13 cellular contexts compared by ENCODE assay signal in genomic region chr4:37415845-37416369, GRCh38.
DNase-seq lines count a peak whose midpoint lies in the region; ATAC-seq and TF ChIP-seq lines count a peak whose summit lies in the region.
"Had no signal": no experiment of that assay in that cellular context is flagged by ENCODE, and none has a peak within 500 bp of the region (broad histone marks: within the 10 kb centered on the region; RNA-seq: fewer than 3 reads in every experiment).

No MANE protein-coding gene starts in this region.

- ATAC-seq in WTC11 (peak; percentile 76), left ventricle myocardium superior (no peak)
- ATAC-seq: HCT116 had no signal

- no peak overlapping the region for H3K4me3 ChIP-seq in H7 (ENCODE audit: insufficient read depth, low read depth, low read length)

- H3K27ac Mint-ChIP-seq in WTC11, result no peak overlapping the region
- peak overlapping the region; percentile 63 for H3K27ac Mint-ChIP-seq in neural crest cell (ENCODE audit: unreplicated experiment)
- H3K27ac Mint-ChIP-seq: IgD-negative memory B cell had no signal

- H3K27me3 Mint-ChIP-seq in WTC11 (ENCODE audit: low read depth) (no peaks in the 10 kb centered on the region; the same call in 1 of the 2 replicates), neural crest cell (ENCODE audit: low read depth) (no peaks in the 10 kb centered on the region)

- peaks cover 10% of the 10 kb centered on the region for H3K9me3 Mint-ChIP-seq in WTC11
- H3K9me3 Mint-ChIP-seq in neural crest cell, result peaks cover 7% of the 10 kb centered on the region

- no peaks in the 10 kb centered on the region for H3K27me3 ChIP-seq in H7 (ENCODE audit: control insufficient read depth, insufficient read depth, low read length)

- intact Hi-C loops in left ventricle myocardium superior (cut with micrococcal nuclease), result no loop called here

- H3K4me3 Mint-ChIP-seq in WTC11 (no peak overlapping the region), neural crest cell (no peak overlapping the region)
- H3K4me3 Mint-ChIP-seq: IgD-negative memory B cell had no signal

- no peaks in the 10 kb centered on the region for H3K36me3 Mint-ChIP-seq in WTC11
- H3K36me3 Mint-ChIP-seq in neural crest cell (ENCODE audit: low read depth), result peaks cover 6% of the 10 kb centered on the region
- H3K36me3 Mint-ChIP-seq: IgD-negative memory B cell had no signal

- POLR2A ChIA-PET in WTC11 (lab: Charles Lee), result no interaction called here

- CTCF ChIA-PET in WTC11 (lab: Charles Lee), result no interaction called here

- DNase-seq in H7 (peak; percentile 36), WTC11 (ENCODE audit: low spot score) (peak; percentile 13), iPS-NIHi11 (ENCODE audit: low spot score) (peak; percentile 11), neural crest cell (ENCODE audit: low read depth, low spot score) (no peak), OCI-M1 (lab: John Stamatoyannopoulos, UW) (no peak), NCI-H510A treated with DMSO at 0.1 percent for 48 hours (lab: John Stamatoyannopoulos, UW) (no peak), LoVo (ENCODE audit: low spot score) (no peak), left ventricle myocardium superior (no peak)
- DNase-seq: GF-D8, NCI-H1417, NCI-H1694 treated with DMSO at 0.1 percent for 48 hours had no signal

- no peaks in the 10 kb centered on the region for H3K36me3 ChIP-seq in H7 (replicated peaks; ENCODE audit: control insufficient read depth, insufficient read depth, low read length)

- H3K4me1 Mint-ChIP-seq in WTC11 (no peaks in the 10 kb centered on the region), neural crest cell (peaks cover 5% of the 10 kb centered on the region)
- H3K4me1 Mint-ChIP-seq: IgD-negative memory B cell had no signal

- TF ChIP-seq CTCF in WTC11 (IDR thresholded peaks at IDR 0.05) (no peak), neural crest cell (conservative IDR thresholded peaks at IDR 0.05) (no peak)

TF ChIP-seq in WTC11, 78 proteins besides CTCF, POLR2A, EP300 and RAD21:
- no peak for TF ChIP-seq SMAD3 (CRISPR knock-in tag; IDR thresholded peaks at IDR 0.05; ENCODE audit: borderline replicate concordance)
- TF ChIP-seq GTF2I (CRISPR knock-in tag; conservative IDR thresholded peaks at IDR 0.05), result peak; percentile 55; the same call in 1 of the 2 replicates
TF ChIP-seq in WTC11: peak in this region for 1.

Comparison
In these comparisons a context has a peak if more than half of its experiments do, and no peak if none do; other contexts are left out.
1. DNase-seq: peak in H7 (single experiment), WTC11 (single experiment) and iPS-NIHi11 (single experiment); none in neural crest cell (single experiment), OCI-M1 (single experiment), NCI-H510A treated with DMSO at 0.1 percent for 48 hours (single experiment), LoVo (single experiment) and left ventricle myocardium superior (single experiment).